Comparison of ENCODE assay signal across 8 cellular contexts in genomic region chr19:57280165-57280912, GRCh38. TPM values are rescaled to one million over a fixed set of nuclear protein-coding genes. Genes with fewer than 3 reads are reported as not detected.
DNase-seq lines count a peak whose midpoint lies in the region; ATAC-seq and TF ChIP-seq lines count a peak whose summit lies in the region.

Gene ZNF460, plus strand, starts transcription at chr19:57280485. Its CDS starts 322 bp downstream, at chr19:57280807.

- intact Hi-C loops in mucosa of descending colon (cut with DNase I, micrococcal nuclease) = no loop called here

- H3K9me3 ChIP-seq in OCI-LY3 (ENCODE audit: insufficient read depth, low read length) (no peaks in the 10 kb centered on the region), mucosa of descending colon (no peaks in the 10 kb centered on the region)

- peaks cover 30% of the 10 kb centered on the region for H4K20me1 ChIP-seq in OCI-LY3 (ENCODE audit: insufficient read depth, low read length)

- ATAC-seq in GM21528 (IDR thresholded peaks at IDR 0.05; ENCODE audit: low FRiP score, unreplicated experiment) (peak; percentile 74), mucosa of descending colon (peak; percentile 98)

- DNase-seq in DMS 273 treated with DMSO at 0.1 percent for 48 hours (lab: John Stamatoyannopoulos, UW) = peak; percentile 92
- DNase-seq in HuH-7.5 (ENCODE audit: low spot score) = peak; percentile 91
- peak; percentile 91 for DNase-seq in activated T-cell treated with anti-CD3 and anti-CD28 coated beads for 1 hour (ENCODE audit: low read depth)
- peak; percentile 78 for DNase-seq in epithelial cell of prostate (ENCODE audit: low read depth, low spot score)
- DNase-seq in mucosa of descending colon = peak; percentile 97 to 98 (median 97)
- peak; percentile 95 for DNase-seq in stimulated activated CD8-positive, alpha-beta memory T cell treated with anti-CD3 and anti-CD28 coated beads, Interleukin-4, amount 100 ng/mL, for 24 hours (ENCODE audit: low read depth)

- TF ChIP-seq CTCF in OCI-LY3 (IDR thresholded peaks at IDR 0.05; ENCODE audit: low read depth, low read length) (no peak), mucosa of descending colon (IDR thresholded peaks at IDR 0.05) (no peak)

- peak within 1 kb of the TSS; percentile 87 for H3K4me2 ChIP-seq in OCI-LY3 (ENCODE audit: low read length)

- peaks cover 40% of the 10 kb centered on the region for H3K4me1 ChIP-seq in OCI-LY3 (ENCODE audit: low read length)
- H3K4me1 ChIP-seq in mucosa of descending colon (ENCODE audit: low read depth) = peaks cover 11% of the 10 kb centered on the region

- H3K4me3 ChIP-seq in OCI-LY3 (ENCODE audit: low read length) = peak within 1 kb of the TSS; percentile 80
- H3K4me3 ChIP-seq in mucosa of descending colon = peak within 1 kb of the TSS; percentile 49

- H3K79me2 ChIP-seq in OCI-LY3 (ENCODE audit: low read length) = peaks cover 52% of the 10 kb centered on the region

- H2AFZ ChIP-seq in OCI-LY3 (ENCODE audit: low read depth, low read length) = peak within 1 kb of the TSS; percentile 18; the same call in 1 of the 2 replicates

- no peaks in the 10 kb centered on the region for H3K27me3 ChIP-seq in OCI-LY3 (ENCODE audit: low read depth, low read length)

- H3K36me3 ChIP-seq in OCI-LY3 (replicated peaks; ENCODE audit: low read depth, low read length) (peaks cover 34% of the 10 kb centered on the region), mucosa of descending colon (ENCODE audit: low read depth) (peaks cover 4% of the 10 kb centered on the region)

- H3K27ac ChIP-seq in OCI-LY3 (ENCODE audit: low read length) (peak within 1 kb of the TSS; percentile 92), epithelial cell of prostate (peak within 1 kb of the TSS; percentile 100)

- peak within 1 kb of the TSS; percentile 93 for H3K9ac ChIP-seq in OCI-LY3 (ENCODE audit: low read length)

RNA-seq across cellular contexts. Expression of gene ZNF460, which starts in this region (rescaled TPM):
- 10 to 100 TPM; 25.7 to 55.8 (median 42.2) TPM for total RNA-seq in mucosa of descending colon

Comparison
In these comparisons a context has a peak if more than half of its experiments do, and no peak if none do; other contexts are left out.
1. Peak in every context shown above with its lines: DNase-seq, ATAC-seq, H3K4me3 ChIP-seq and H3K27ac ChIP-seq.